9 cellular contexts compared by ENCODE assay signal in the genomic region with DNA sequence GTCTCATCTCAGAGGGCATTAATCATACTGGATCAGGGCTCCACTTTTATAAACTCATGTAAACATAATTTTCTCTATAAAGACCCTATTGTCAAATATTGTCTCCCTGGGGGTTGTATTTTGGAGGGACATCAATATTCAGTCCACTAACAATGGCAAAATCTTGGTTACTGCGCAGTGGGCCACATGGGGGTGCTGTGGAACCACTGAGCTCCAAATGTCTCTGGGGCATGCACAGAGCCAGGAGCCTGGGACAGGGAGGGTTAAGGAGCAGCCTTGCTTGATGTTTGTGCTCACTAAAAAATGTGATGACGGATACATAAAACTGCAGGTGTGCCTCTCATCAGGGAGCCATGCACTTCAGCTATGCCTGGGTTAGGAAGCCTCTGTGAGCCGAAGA.
DNase-seq lines count a peak whose midpoint lies in the region; ATAC-seq and TF ChIP-seq lines count a peak whose summit lies in the region.
"Had no signal": no experiment of that assay in that cellular context is flagged by ENCODE, and none has a peak within 500 bp of the region (broad histone marks: within the 10 kb centered on the region; RNA-seq: fewer than 3 reads in every experiment).

No MANE protein-coding gene starts in this region.

- H2AK5ac ChIP-seq in H9 (ENCODE audit: insufficient read length, low read length): no peak overlapping the region

- BruUV-seq in A673 (replicated peaks; lab: Mats Ljungman, UMichigan): no TSS peak

- H3K4me1 ChIP-seq in A673 (ENCODE audit: insufficient read depth, low read length, poor library complexity, severe bottlenecking) (no peaks in the 10 kb centered on the region), H9 (ENCODE audit: insufficient read depth, low read length) (no peaks in the 10 kb centered on the region; the same call in 1 of the 2 replicates)

- no peak overlapping the region for H2BK5ac ChIP-seq in H9 (ENCODE audit: insufficient read length, low read length)

- H3K9me3 ChIP-seq in A673 (ENCODE audit: low read depth, low read length, poor library complexity, severe bottlenecking) (no peaks in the 10 kb centered on the region), H9 (ENCODE audit: control insufficient read depth, low read depth, low read length) (no peaks in the 10 kb centered on the region)

- ATAC-seq in GM18907 (IDR thresholded peaks at IDR 0.05; ENCODE audit: unreplicated experiment): no peak

- no peak overlapping the region for H3K14ac ChIP-seq in H9 (ENCODE audit: insufficient read depth, low read length)

- H3K4me1 Mint-ChIP-seq in H9: peaks cover 12 to 15% of the 10 kb centered on the region in 2 experiments

- H3K79me1 ChIP-seq in H9 (ENCODE audit: insufficient read depth, low read depth, low read length, poor library complexity, severe bottlenecking): no peaks in the 10 kb centered on the region

- H3K9me3 Mint-ChIP-seq in H9: no peaks in the 10 kb centered on the region

- H3K36me3 Mint-ChIP-seq in H9 (ENCODE audit: insufficient read depth in 1 of 3, low read depth in 3 of 3): no peaks in the 10 kb centered on the region

- DNase-seq in A673 (ENCODE audit: low spot score): no peak
- peak; percentile 70 for DNase-seq in H9
- DNase-seq in activated CD4-positive, alpha-beta T cell treated with anti-CD3 and anti-CD28 coated beads for 48 hours: peak; percentile 68
- DNase-seq in fibroblast of mammary gland (ENCODE audit: low read depth): peak; percentile 8
- DNase-seq in retina: no peak
- no peak for DNase-seq in hepatic stellate cell (ENCODE audit: low spot score)
- no peak for DNase-seq in middle frontal gyrus (ENCODE audit: extremely low spot score, low spot score)
- DNase-seq: right cardiac atrium had no signal

- H3K36me3 ChIP-seq in A673 (ENCODE audit: insufficient read depth, low read length, poor library complexity, severe bottlenecking): no peaks in the 10 kb centered on the region

- no peak overlapping the region for H2BK15ac ChIP-seq in H9 (ENCODE audit: low read depth, low read length)

- H3K27ac Mint-ChIP-seq in H9: peak overlapping the region in 1 of 3 experiments; percentile 85; a peak in 2 of 7 replicates

- H3K27me3 ChIP-seq in A673 (replicated peaks; ENCODE audit: insufficient read depth, low read depth, low read length, poor library complexity) (peaks cover 16% of the 10 kb centered on the region), H9 (ENCODE audit: insufficient read depth, low read length) (no peaks in the 10 kb centered on the region)

- H3T11ph ChIP-seq in H9 (ENCODE audit: low read length): no peak overlapping the region

- no peak overlapping the region for H2BK20ac ChIP-seq in H9 (ENCODE audit: low read depth, low read length, poor library complexity, severe bottlenecking)

- H3K27me3 Mint-ChIP-seq in H9 (ENCODE audit: low read depth): peaks cover 11% of the 10 kb centered on the region

- no peak overlapping the region for H3K9ac ChIP-seq in H9 (ENCODE audit: extremely low read depth, insufficient read length, low read length)

- no peak overlapping the region for H4K91ac ChIP-seq in H9 (ENCODE audit: insufficient read length, low read depth, low read length)

- TF ChIP-seq CTCF in A673 (conservative IDR thresholded peaks at IDR 0.05; ENCODE audit: low read depth, low read length): peak; percentile 54
- peak; percentile 77 for TF ChIP-seq CTCF in H9 (conservative IDR thresholded peaks at IDR 0.05)
- TF ChIP-seq CTCF in fibroblast of mammary gland (conservative IDR thresholded peaks at IDR 0.05; ENCODE audit: control insufficient read depth, insufficient read depth, low read depth, low read length): peak; percentile 48

- no peaks in the 10 kb centered on the region for H3K79me2 ChIP-seq in H9 (ENCODE audit: insufficient read depth, low read length)

- H3K27ac ChIP-seq in A673 (ENCODE audit: low read depth, low read length, poor library complexity, severe bottlenecking): no peak overlapping the region
- H3K27ac ChIP-seq in H9 (ENCODE audit: insufficient read length, low read depth, low read length): no peak overlapping the region

- whole genome bisulfite sequencing in H9 (ENCODE audit: extremely low coverage, insufficient read length, low lambda C conversion rate): no CpG with 5 or more reads among the region's 3 CpGs

- H2BK12ac ChIP-seq in H9 (ENCODE audit: insufficient read length, low read depth, low read length): no peak overlapping the region

- no peak overlapping the region for H3K56ac ChIP-seq in H9 (ENCODE audit: insufficient read length, low read depth, low read length)

- POLR2A ChIA-PET in A673 (lab: Charles Lee; ENCODE audit: low non-redundant PET): no interaction called here

- H3K23ac ChIP-seq in H9 (ENCODE audit: insufficient read length, low read depth, low read length): no peak overlapping the region

- no peak overlapping the region for H3K4me2 ChIP-seq in H9 (ENCODE audit: insufficient read depth, insufficient read length, low read length)

- no peak overlapping the region for H3K4me3 Mint-ChIP-seq in H9

- H4K20me1 ChIP-seq in H9 (ENCODE audit: control insufficient read depth, insufficient read depth, insufficient read length): no peaks in the 10 kb centered on the region

- no peak overlapping the region for H2AFZ ChIP-seq in H9 (ENCODE audit: low read length)

- H3K18ac ChIP-seq in H9 (ENCODE audit: insufficient read length, low read depth, low read length): no peak overlapping the region

- no peak overlapping the region for H3K4me3 ChIP-seq in A673 (ENCODE audit: low read depth, low read length, poor library complexity, severe bottlenecking)
- no peak overlapping the region for H3K4me3 ChIP-seq in fibroblast of mammary gland (ENCODE audit: control insufficient read depth, low read depth, low read length)

- H2BK120ac ChIP-seq in H9 (ENCODE audit: low read depth, low read length, poor library complexity, severe bottlenecking): no peak overlapping the region

- H4K5ac ChIP-seq in H9 (ENCODE audit: insufficient read length, low read depth, low read length): no peak overlapping the region

- H3K4ac ChIP-seq in H9 (ENCODE audit: low read depth, low read length): no peak overlapping the region

- no peaks in the 10 kb centered on the region for H3K23me2 ChIP-seq in H9 (ENCODE audit: insufficient read length, low read depth, low read length, poor library complexity, severe bottlenecking)

- no peak overlapping the region for H4K8ac ChIP-seq in H9 (replicated peaks; ENCODE audit: insufficient read length, low read depth, low read length)

- intact Hi-C loops in A673 (cut with micrococcal nuclease; ENCODE audit: unreplicated experiment): no loop called here

- CTCF ChIA-PET in A673 (lab: Charles Lee): interaction anchor here (0.6 to 1.4 kb wide), 3 partner anchors 10 to 165 kb away, joined by 3 read pairs; no protein-coding TSS in a partner anchor

Comparison
In these comparisons a context has a peak if more than half of its experiments do, and no peak if none do; other contexts are left out.
1. DNase-seq: peak in H9 (single experiment), activated CD4-positive, alpha-beta T cell treated with anti-CD3 and anti-CD28 coated beads for 48 hours (single experiment) and fibroblast of mammary gland (single experiment); none in A673 (single experiment), retina (single experiment), hepatic stellate cell (single experiment) and middle frontal gyrus (single experiment).
2. Peak in every context shown above with its lines, with median percentiles within 50 percentile points of each other: CTCF ChIP-seq.